ENCODE assay signal across 29 cellular contexts in genomic region chr21:33149166-33149565, GRCh38.
"Had no signal": no experiment of that assay in that cellular context is flagged by ENCODE, and none has a peak within 500 bp of the region (broad histone marks: within the 10 kb centered on the region; RNA-seq: fewer than 3 reads in every experiment).

No MANE protein-coding gene starts in this region.

- H3K4me1 ChIP-seq: adrenal gland, ascending aorta, psoas muscle, thyroid gland, upper lobe of right lung had no signal

- H3K9me3 ChIP-seq: adrenal gland, ascending aorta, esophagus muscularis mucosa, neutrophil, ovary, psoas muscle, thyroid gland, upper lobe of right lung had no signal

- H3K9me3 Mint-ChIP-seq: activated T-cell treated with anti-CD3 and anti-CD28 coated beads, Interleukin-2, amount 50 U/mL, for 4 hours; activated T-helper 2 cell treated with anti-CD3 and anti-CD28 coated beads, Interferon-gamma antibody, Interleukin-2, Interleukin-4, amounts not matched to agents 10 μg/mL and 5 μg/mL and 100 μg/mL, durations not matched to agents 14 hours and 24 hours and 36 hours; central memory CD8-positive, alpha-beta T cell; natural killer cell had no signal

- DNase-seq: activated CD4-positive, alpha-beta T cell treated with anti-CD3 and anti-CD28 coated beads for 4 hours; activated CD4-positive, alpha-beta T cell treated with anti-CD3 and anti-CD28 coated beads, Interleukin-2, amount 50 U/mL, for 48 hours; activated CD4-positive, CD25-positive, alpha-beta regulatory T cell; activated CD8-positive, alpha-beta memory T cell treated with anti-CD3 and anti-CD28 coated beads, Interleukin-2, amount 50 U/mL, for 48 hours; activated naive CD4-positive, alpha-beta T cell; activated T-cell treated with anti-CD3 and anti-CD28 coated beads, Interleukin-2, amount 50 U/mL, for 4 hours; adrenal gland; effector memory CD4-positive, alpha-beta T cell; hypothalamus; midbrain; natural killer cell; ovary; psoas muscle; right cardiac atrium; stimulated activated CD4-positive, alpha-beta T cell treated with anti-CD3 and anti-CD28 coated beads, Interleukin-4, amount 100 ng/mL, for 4 hours; stimulated activated naive CD8-positive, alpha-beta T cell treated with anti-CD3 and anti-CD28 coated beads, Interleukin-15, Interleukin-2, amounts not matched to agents 100 U/mL and 50 U/mL, for 24 hours; substantia nigra; T1000; thyroid gland; upper lobe of right lung had no signal

- H3K27ac Mint-ChIP-seq: activated naive CD8-positive, alpha-beta T cell; activated T-helper 2 cell treated with anti-CD3 and anti-CD28 coated beads, Interferon-gamma antibody, Interleukin-2, Interleukin-4, amounts not matched to agents 10 μg/mL and 5 μg/mL and 100 μg/mL, durations not matched to agents 14 hours and 24 hours and 36 hours; natural killer cell had no signal

- FAIRE-seq: colon, endothelial cell of umbilical vein, frontal cortex had no signal

- H3K36me3 Mint-ChIP-seq: activated naive CD8-positive, alpha-beta T cell; natural killer cell had no signal

- H3K27ac ChIP-seq: adrenal gland, ascending aorta, esophagus muscularis mucosa, neutrophil, ovary, psoas muscle, thyroid gland, upper lobe of right lung had no signal

- H3K4me3 Mint-ChIP-seq: activated naive CD8-positive, alpha-beta T cell; activated T-cell treated with anti-CD3 and anti-CD28 coated beads, Interleukin-2, amount 50 U/mL, for 4 hours; central memory CD8-positive, alpha-beta T cell; natural killer cell had no signal

- H3K4me1 Mint-ChIP-seq: central memory CD8-positive, alpha-beta T cell had no signal

- ATAC-seq: activated T-cell treated with anti-CD3 and anti-CD28 coated beads, Interleukin-2, amount 50 U/mL, for 4 hours; natural killer cell; psoas muscle; right cardiac atrium; stimulated activated naive CD8-positive, alpha-beta T cell treated with anti-CD3 and anti-CD28 coated beads, Interleukin-15, Interleukin-2, amounts not matched to agents 100 U/mL and 50 U/mL, for 24 hours; upper lobe of right lung had no signal

- H3K36me3 ChIP-seq: adrenal gland, ascending aorta, esophagus muscularis mucosa, neutrophil, ovary, thyroid gland, upper lobe of right lung had no signal

- H3K4me3 ChIP-seq: adrenal gland, ascending aorta, esophagus muscularis mucosa, ovary, psoas muscle, thyroid gland, upper lobe of right lung had no signal

- H3K27me3 ChIP-seq: adrenal gland, ascending aorta, ovary, thyroid gland had no signal
